In genomic region chr16:25009822-25010221, GRCh38 we compare ENCODE assay signal across 13 cellular contexts. TPM values are rescaled to one million over a fixed set of nuclear protein-coding genes. Genes with fewer than 3 reads are reported as not detected.
DNase-seq lines count a peak whose midpoint lies in the region; TF ChIP-seq lines count a peak whose summit lies in the region.
"Had no signal": no experiment of that assay in that cellular context is flagged by ENCODE, and none has a peak within 500 bp of the region (broad histone marks: within the 10 kb centered on the region; RNA-seq: fewer than 3 reads in every experiment).

No MANE protein-coding gene starts in this region.

- no peaks in the 10 kb centered on the region for H3K27me3 ChIP-seq in subcutaneous abdominal adipose tissue (ENCODE audit: control insufficient read depth in 5 of 5, insufficient read depth in 4 of 5, low read length in 5 of 5)
- no peaks in the 10 kb centered on the region for H3K27me3 ChIP-seq in colonic mucosa
- H3K27me3 ChIP-seq: BE2C, gastroesophageal sphincter had no signal

- H3K36me3 Mint-ChIP-seq in activated T-cell treated with anti-CD3 and anti-CD28 coated beads, Interleukin-2, amount 50 U/mL, for 24 hours (ENCODE audit: low read depth) = peaks cover 68% of the 10 kb centered on the region
- H3K36me3 Mint-ChIP-seq: mesothelial cell of epicardium had no signal

- TF ChIP-seq CTCF in colonic mucosa (IDR thresholded peaks at IDR 0.05) = no peak

- no peak overlapping the region for H3K9ac ChIP-seq in subcutaneous abdominal adipose tissue (ENCODE audit: low read length in 5 of 5)
- no peak overlapping the region for H3K9ac ChIP-seq in colonic mucosa (ENCODE audit: low read depth in 2 of 2, low read length in 2 of 2)

- H3K4me3 ChIP-seq in subcutaneous abdominal adipose tissue (ENCODE audit: low read depth in 1 of 5, low read length in 5 of 5) (no peak overlapping the region), colonic mucosa (no peak overlapping the region)
- H3K4me3 ChIP-seq: gastroesophageal sphincter, PC-9, skin epidermis had no signal

- H3K4me1 ChIP-seq in subcutaneous abdominal adipose tissue (ENCODE audit: control insufficient read depth in 5 of 5, insufficient read depth in 5 of 5, low read length in 5 of 5) (peaks cover 11 to 84% (median 74%) of the 10 kb centered on the region in 5 donors), colonic mucosa (peaks cover 30% of the 10 kb centered on the region)

- H3K27ac ChIP-seq in subcutaneous abdominal adipose tissue (ENCODE audit: low read depth, low read length) (peak overlapping the region; percentile 30), colonic mucosa (no peak overlapping the region)
- H3K27ac ChIP-seq: PC-9 had no signal

- no peak overlapping the region for H3K4me3 Mint-ChIP-seq in activated T-cell treated with anti-CD3 and anti-CD28 coated beads, Interleukin-2, amount 50 U/mL, for 24 hours
- H3K4me3 Mint-ChIP-seq: mesothelial cell of epicardium had no signal

- H3K36me3 ChIP-seq in subcutaneous abdominal adipose tissue (ENCODE audit: control insufficient read depth in 5 of 5, insufficient read depth in 5 of 5, low read length in 5 of 5) (peaks cover 0 to 5% (median 2%) of the 10 kb centered on the region in 5 donors), colonic mucosa (no peaks in the 10 kb centered on the region)

- no peaks in the 10 kb centered on the region for H3K9me3 Mint-ChIP-seq in activated T-cell treated with anti-CD3 and anti-CD28 coated beads, Interleukin-2, amount 50 U/mL, for 24 hours
- H3K9me3 Mint-ChIP-seq: mesothelial cell of epicardium had no signal

- intact Hi-C loops in colonic mucosa (cut with DNase I) = no loop called here

- peak overlapping the region; percentile 8 for H3K27ac Mint-ChIP-seq in activated T-cell treated with anti-CD3 and anti-CD28 coated beads, Interleukin-2, amount 50 U/mL, for 24 hours
- H3K27ac Mint-ChIP-seq: mesothelial cell of epicardium had no signal

- H3K4me1 Mint-ChIP-seq in activated T-cell treated with anti-CD3 and anti-CD28 coated beads, Interleukin-2, amount 50 U/mL, for 24 hours (ENCODE audit: low read depth) = peaks cover 86% of the 10 kb centered on the region

- DNase-seq in activated T-cell treated with anti-CD3 and anti-CD28 coated beads, Interleukin-2, amount 50 U/mL, for 24 hours = no peak
- no peak for DNase-seq in activated T-cell treated with anti-CD3 and anti-CD28 coated beads, Interleukin-2, amount 50 U/mL, for 48 hours
- DNase-seq in NOMO-1 treated with DMSO at 0.1 percent for 48 hours (lab: John Stamatoyannopoulos, UW; ENCODE audit: unreplicated experiment) (peak; percentile 45), dermis blood vessel endothelial cell (peak; percentile 51), colonic mucosa (no peak), occipital lobe (lab: John Stamatoyannopoulos, UW) (no peak)
- DNase-seq in stimulated activated CD4-positive, alpha-beta T cell treated with anti-CD3 and anti-CD28 coated beads, Interleukin-4, amount 100 ng/mL, for 4 hours = no peak
- DNase-seq: BE2C, PC-9 had no signal

- H3K9me3 ChIP-seq in subcutaneous abdominal adipose tissue (ENCODE audit: control insufficient read depth in 5 of 5, low read length in 5 of 5) = no peaks in the 10 kb centered on the region
- H3K9me3 ChIP-seq in colonic mucosa = no peaks in the 10 kb centered on the region
- H3K9me3 ChIP-seq: BE2C, gastroesophageal sphincter had no signal

- no peaks in the 10 kb centered on the region for H3K27me3 Mint-ChIP-seq in activated T-cell treated with anti-CD3 and anti-CD28 coated beads, Interleukin-2, amount 50 U/mL, for 24 hours

RNA-seq across cellular contexts. Expression of gene ARHGAP17, which starts 5.3 kb away (rescaled TPM):
- total RNA-seq in dermis blood vessel endothelial cell = 59.9 and 81.3 TPM in 2 replicates
- 100 to 1,000 TPM in 1 of 2 donors, 10 to 100 TPM in 1; 97.4 to 109 TPM for total RNA-seq in colonic mucosa
- total RNA-seq in occipital lobe = 22.3 TPM

Comparison
In these comparisons a context has a peak if more than half of its experiments do, and no peak if none do; other contexts are left out.
1. DNase-seq: peak in NOMO-1 treated with DMSO at 0.1 percent for 48 hours (single experiment) and dermis blood vessel endothelial cell (single experiment); none in activated T-cell treated with anti-CD3 and anti-CD28 coated beads, Interleukin-2, amount 50 U/mL, for 24 hours (single experiment), activated T-cell treated with anti-CD3 and anti-CD28 coated beads, Interleukin-2, amount 50 U/mL, for 48 hours (0 of 2), colonic mucosa (single experiment), stimulated activated CD4-positive, alpha-beta T cell treated with anti-CD3 and anti-CD28 coated beads, Interleukin-4, amount 100 ng/mL, for 4 hours (0 of 2) and occipital lobe (single experiment).